In genomic region chr18:44680271-44681038, GRCh38 we compare ENCODE assay signal across 8 cellular contexts. TPM values are rescaled to one million over a fixed set of nuclear protein-coding genes. Genes with fewer than 3 reads are reported as not detected.
DNase-seq lines count a peak whose midpoint lies in the region; ATAC-seq, FAIRE-seq and TF ChIP-seq lines count a peak whose summit lies in the region.

SETBP1 (plus strand) TSS chr18:44680888; CDS start chr18:44701347, 20,459 bp downstream.

- H3K27me3 ChIP-seq in HL-60 (ENCODE audit: insufficient read depth, poor library complexity, severe bottlenecking) = peaks cover 64% of the 10 kb centered on the region

- in situ Hi-C loops in astrocyte of the spinal cord (cut with HindIII; ENCODE audit: low sequenced_read_pairs) = no loop called here

- FAIRE-seq in RCC 7860 (lab: Jason Lieb, UNC) = no peak

- TF ChIP-seq CTCF in HL-60 (IDR thresholded peaks at IDR 0.05; ENCODE audit: insufficient read depth, low read length) (no peak), astrocyte of the spinal cord (IDR thresholded peaks at IDR 0.05; ENCODE audit: low read depth, low read length) (no peak)

- H3K4me3 ChIP-seq in HL-60 (replicated peaks; ENCODE audit: insufficient read depth, low read length) = peak within 1 kb of the TSS; percentile 57
- peak within 1 kb of the TSS; percentile 57 for H3K4me3 ChIP-seq in astrocyte of the spinal cord (ENCODE audit: low read depth, low read length)

- no peak for ATAC-seq in HG03108 (IDR thresholded peaks at IDR 0.05; ENCODE audit: unreplicated experiment)

- DNase-seq in GDM1 (lab: John Stamatoyannopoulos, UW) = peak; percentile 15
- no peak for DNase-seq in HL-60 (ENCODE audit: low read depth in 1 of 2, low spot score in 1 of 2)
- DNase-seq in RPMI7951 (ENCODE audit: low read depth) = peak; percentile 73
- peak; percentile 68 for DNase-seq in astrocyte of the spinal cord (ENCODE audit: low read depth, low spot score)
- DNase-seq in hippocampal formation (lab: John Stamatoyannopoulos, UW) = peak; percentile 38 to 40
- DNase-seq in putamen (ENCODE audit: low spot score) = peak; percentile 47
- no peak for DNase-seq in RCC 7860 (ENCODE audit: low spot score)

- no peak within 1 kb of the TSS for H3K27ac ChIP-seq in HL-60 (replicated peaks)

RNA-seq across cellular contexts. Expression of gene SETBP1, which starts in this region (rescaled TPM):
- 5.1 and 5.5 TPM in 2 replicates for total RNA-seq in RPMI7951 (2014; rRNA removed; shearing (Covaris generic))

Comparison
In these comparisons a context has a peak if more than half of its experiments do, and no peak if none do; other contexts are left out.
1. DNase-seq: peak in GDM1 (single experiment), RPMI7951 (single experiment), astrocyte of the spinal cord (single experiment), hippocampal formation (2 of 2) and putamen (single experiment); none in HL-60 (0 of 2) and RCC 7860 (single experiment).